ENCODE assay signal across 21 cellular contexts in the genomic region with DNA sequence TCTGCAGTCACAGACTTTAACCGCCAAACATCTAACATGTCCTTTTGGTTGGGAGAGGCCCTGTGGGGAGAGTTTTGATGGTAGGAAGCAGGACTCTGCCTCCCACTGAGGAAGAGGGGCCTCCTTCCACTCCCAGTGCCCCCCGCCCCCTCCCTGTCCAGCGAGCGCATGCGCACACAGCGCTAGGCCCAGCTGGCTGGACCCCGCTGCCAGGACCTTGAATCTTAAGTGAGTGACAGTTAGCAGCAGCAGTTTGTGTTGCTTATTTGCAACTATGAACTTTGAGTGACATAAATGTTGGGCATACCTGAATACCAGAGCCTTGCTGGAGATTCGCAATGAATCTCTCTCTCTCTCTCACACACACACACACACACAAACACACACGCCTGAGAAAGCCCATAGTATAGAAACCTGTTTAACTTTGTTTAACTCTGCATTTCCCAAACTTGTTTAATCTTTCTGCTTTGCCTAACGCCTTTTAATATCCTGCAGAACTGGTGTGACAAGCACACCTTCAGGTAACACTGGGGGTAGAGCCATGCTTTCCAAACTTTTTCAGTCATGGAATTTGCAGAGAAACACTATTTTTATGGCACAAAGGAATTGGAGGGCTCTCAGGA.
DNase-seq lines count a peak whose midpoint lies in the region; TF ChIP-seq lines count a peak whose summit lies in the region.
"Had no signal": no experiment of that assay in that cellular context is flagged by ENCODE, and none has a peak within 500 bp of the region (broad histone marks: within the 10 kb centered on the region; RNA-seq: fewer than 3 reads in every experiment).

No MANE protein-coding gene starts in this region.

- peak overlapping the region; percentile 13 for H3K4me3 Mint-ChIP-seq in type B pancreatic cell
- H3K4me3 Mint-ChIP-seq: B cell; CD14-positive monocyte; CD8-positive, alpha-beta memory T cell had no signal

- no peak overlapping the region for H3K14ac ChIP-seq in neuronal stem cell (ENCODE audit: low read length)

- no peak overlapping the region for H2BK12ac ChIP-seq in neuronal stem cell (ENCODE audit: low read length)

- peaks cover 4% of the 10 kb centered on the region for H3K9me3 Mint-ChIP-seq in type B pancreatic cell
- H3K9me3 Mint-ChIP-seq: CD8-positive, alpha-beta memory T cell had no signal

- H3K4me1 Mint-ChIP-seq in type B pancreatic cell (ENCODE audit: unreplicated experiment) = peaks cover 25% of the 10 kb centered on the region
- H3K4me1 Mint-ChIP-seq: B cell; CD14-positive monocyte; CD8-positive, alpha-beta memory T cell had no signal

- H2AK5ac ChIP-seq in neuronal stem cell (ENCODE audit: low read depth, low read length) = no peak overlapping the region

- no peak overlapping the region for H2BK120ac ChIP-seq in neuronal stem cell (ENCODE audit: low read depth, low read length)

- H3K4me3 ChIP-seq in esophagus (ENCODE audit: low read depth in 1 of 2, low read length in 2 of 2) (no peak overlapping the region), neuronal stem cell (ENCODE audit: low read length in 2 of 2) (no peak overlapping the region), right atrium auricular region (no peak overlapping the region), foreskin fibroblast (ENCODE audit: low read depth in 1 of 2, low read length in 2 of 2) (no peak overlapping the region)
- H3K4me3 ChIP-seq: SJCRH30 had no signal

- H3K4me1 ChIP-seq in esophagus (ENCODE audit: control insufficient read depth in 2 of 2, insufficient read depth in 2 of 2, low read length in 1 of 2) (peaks cover 4 to 39% of the 10 kb centered on the region in 2 donors), neuronal stem cell (ENCODE audit: control insufficient read depth in 2 of 2, insufficient read depth in 1 of 2, low read depth in 1 of 2, low read length in 2 of 2) (peaks cover 0 to 4% of the 10 kb centered on the region in 2 donors), right atrium auricular region (no peaks in the 10 kb centered on the region)
- H3K4me1 ChIP-seq: SJCRH30 had no signal

- no peaks in the 10 kb centered on the region for H3K27me3 ChIP-seq in esophagus (ENCODE audit: control insufficient read depth in 1 of 2, insufficient read depth in 2 of 2, low read length in 2 of 2)
- H3K27me3 ChIP-seq in neuronal stem cell (ENCODE audit: control insufficient read depth in 3 of 3, insufficient read depth in 3 of 3, low read depth in 1 of 3, low read length in 3 of 3) = no peaks in the 10 kb centered on the region
- no peaks in the 10 kb centered on the region for H3K27me3 ChIP-seq in right atrium auricular region
- H3K27me3 ChIP-seq: SJCRH30 had no signal

- 56 to 68% methylated on average over 10 of the region's 10 CpGs for WGBS in esophagus, 2 donors
- no CpG with 5 or more reads among the region's 10 CpGs for WGBS in neuronal stem cell (ENCODE audit: extremely low coverage in 2 of 2, insufficient read length in 2 of 2, insufficient replicate concordance in 1 of 2), 2 donors

- H3K4me2 ChIP-seq in neuronal stem cell (ENCODE audit: insufficient read depth, low read length, poor library complexity, severe bottlenecking) = no peak overlapping the region

- DNase-seq in activated effector memory CD4-positive, alpha-beta T cell treated with anti-CD3 and anti-CD28 coated beads, Interleukin-2, amount 50 U/mL, for 16 hours = peak; percentile 27
- DNase-seq in activated effector memory CD4-positive, alpha-beta T cell treated with Interleukin-2 at 50 U/mL for 16 hours = no peak
- DNase-seq in neuronal stem cell (ENCODE audit: low spot score) = no peak
- no peak for DNase-seq in type B pancreatic cell (ENCODE audit: extremely low spot score, unreplicated experiment)
- no peak for DNase-seq in putamen (ENCODE audit: low spot score)
- no peak for DNase-seq in right atrium auricular region (ENCODE audit: low spot score)
- DNase-seq in foreskin fibroblast = no peak
- DNase-seq: CD8-positive, alpha-beta memory T cell; DMS79 treated with DMSO at 0.1 percent for 48 hours; Karpas-422; MV-4-11; NCI-H1105; NCI-H1436 treated with DMSO at 0.1 percent for 48 hours; NCI-H187 treated with DMSO at 0.1 percent for 48 hours; NCI-H524; NCI-H774; SJCRH30 had no signal

- H3K27me3 Mint-ChIP-seq in type B pancreatic cell = no peaks in the 10 kb centered on the region

- H3K27ac ChIP-seq in esophagus (ENCODE audit: low read depth in 2 of 2, low read length in 1 of 2) (peak overlapping the region; percentile 84 to 96), neuronal stem cell (replicated peaks; ENCODE audit: low read length) (no peak overlapping the region), right atrium auricular region (no peak overlapping the region)
- H3K27ac ChIP-seq: 22Rv1, SJCRH30 had no signal

- peak overlapping the region; percentile 35 for H3K23ac ChIP-seq in neuronal stem cell (ENCODE audit: low read depth, low read length, poor library complexity)

- no peak overlapping the region for H3K9ac ChIP-seq in neuronal stem cell (ENCODE audit: low read depth, low read length, poor library complexity)

- H2BK15ac ChIP-seq in neuronal stem cell (ENCODE audit: low read length) = no peak overlapping the region

- H3K36me3 Mint-ChIP-seq in type B pancreatic cell = no peaks in the 10 kb centered on the region
- H3K36me3 Mint-ChIP-seq: CD14-positive monocyte; CD8-positive, alpha-beta memory T cell had no signal

- H3K4ac ChIP-seq in neuronal stem cell (ENCODE audit: low read length) = no peak overlapping the region

- H3K79me1 ChIP-seq in neuronal stem cell (ENCODE audit: low read depth, low read length) = no peaks in the 10 kb centered on the region

- no peak overlapping the region for H2AFZ ChIP-seq in neuronal stem cell (ENCODE audit: low read length)

- H3K18ac ChIP-seq in neuronal stem cell (ENCODE audit: low read length) = peak overlapping the region; percentile 44

- H3K27ac Mint-ChIP-seq in type B pancreatic cell = peak overlapping the region; percentile 65
- H3K27ac Mint-ChIP-seq: B cell; CD14-positive monocyte; CD8-positive, alpha-beta memory T cell had no signal

- H4K8ac ChIP-seq in neuronal stem cell (ENCODE audit: low read depth, low read length) = no peak overlapping the region

- H3K9me3 ChIP-seq in esophagus (ENCODE audit: control insufficient read depth in 2 of 2, insufficient read depth in 1 of 2, low read depth in 1 of 2, low read length in 1 of 2) = no peaks in the 10 kb centered on the region
- H3K9me3 ChIP-seq in neuronal stem cell (replicated peaks in 1 of 2; ENCODE audit: control insufficient read depth in 2 of 2, insufficient read depth in 1 of 2, low read depth in 1 of 2, low read length in 2 of 2) = no peaks in the 10 kb centered on the region
- no peaks in the 10 kb centered on the region for H3K9me3 ChIP-seq in right atrium auricular region
- H3K9me3 ChIP-seq: SJCRH30 had no signal

- no peak overlapping the region for H2BK5ac ChIP-seq in neuronal stem cell (ENCODE audit: low read length)

- H4K91ac ChIP-seq in neuronal stem cell (ENCODE audit: low read depth, low read length, poor library complexity) = no peak overlapping the region

- H3K36me3 ChIP-seq in esophagus (ENCODE audit: control insufficient read depth in 2 of 2, insufficient read depth in 2 of 2, low read length in 1 of 2) (peaks cover 0 to 14% of the 10 kb centered on the region in 2 donors), neuronal stem cell (replicated peaks in 1 of 2; ENCODE audit: control insufficient read depth in 2 of 2, insufficient read depth in 2 of 2, low read length in 2 of 2) (no peaks in the 10 kb centered on the region), right atrium auricular region (no peaks in the 10 kb centered on the region)
- H3K36me3 ChIP-seq: SJCRH30 had no signal

- TF ChIP-seq CTCF in type B pancreatic cell (conservative IDR thresholded peaks at IDR 0.05) (no peak), right atrium auricular region (IDR thresholded peaks at IDR 0.05) (no peak), foreskin fibroblast (IDR thresholded peaks at IDR 0.05; ENCODE audit: low read depth, low read length) (no peak)

Comparison
In these comparisons a context has a peak if more than half of its experiments do, and no peak if none do; other contexts are left out.
1. H3K27ac ChIP-seq: peak in esophagus (2 of 2); none in neuronal stem cell (single experiment) and right atrium auricular region (0 of 2).